7 cellular contexts compared by ENCODE assay signal in genomic region chr15:75024102-75024636, GRCh38. TPM values are rescaled to one million over a fixed set of nuclear protein-coding genes. Genes with fewer than 3 reads are reported as not detected.
DNase-seq lines count a peak whose midpoint lies in the region; ATAC-seq and TF ChIP-seq lines count a peak whose summit lies in the region.

No MANE protein-coding gene starts in this region.

- peaks cover 16% of the 10 kb centered on the region for H3K4me1 Mint-ChIP-seq in osteocyte (ENCODE audit: unreplicated experiment)

- H4K20me1 ChIP-seq in KMS-11 (ENCODE audit: insufficient read depth): no peaks in the 10 kb centered on the region

- no peaks in the 10 kb centered on the region for H3K27me3 ChIP-seq in KMS-11 (ENCODE audit: insufficient read depth, low read depth)
- no peaks in the 10 kb centered on the region for H3K27me3 ChIP-seq in WERI-Rb-1 (ENCODE audit: insufficient read depth, low read depth, severe bottlenecking)
- no peaks in the 10 kb centered on the region for H3K27me3 ChIP-seq in gastroesophageal sphincter

- no peaks in the 10 kb centered on the region for H3K9me3 Mint-ChIP-seq in osteocyte (ENCODE audit: unreplicated experiment)

- peak overlapping the region; percentile 81 for H3K27ac Mint-ChIP-seq in osteocyte (ENCODE audit: unreplicated experiment)

- TF ChIP-seq CTCF in KMS-11 (conservative IDR thresholded peaks at IDR 0.05; ENCODE audit: low read depth, low read length): no peak
- TF ChIP-seq CTCF in WERI-Rb-1 (IDR thresholded peaks at IDR 0.05; ENCODE audit: low read depth, low read length): no peak
- no peak for TF ChIP-seq CTCF in gastroesophageal sphincter (IDR thresholded peaks at IDR 0.05)
- no peak for TF ChIP-seq CTCF in osteocyte (IDR thresholded peaks at IDR 0.05)

- ATAC-seq in gastroesophageal sphincter (peak; percentile 28), GM21423 (IDR thresholded peaks at IDR 0.05; ENCODE audit: unreplicated experiment) (no peak)

- H3K4me3 ChIP-seq in KMS-11 (IDR thresholded peaks at IDR 0.05; ENCODE audit: insufficient read depth, low read depth, low read length) (peak overlapping the region; percentile 46), WERI-Rb-1 (ENCODE audit: low read depth, low read length) (peak overlapping the region; percentile 89), gastroesophageal sphincter (peak overlapping the region; percentile 66 to 79)

- peak overlapping the region; percentile 67 for H3K4me2 ChIP-seq in KMS-11

- peak overlapping the region; percentile 84 for H3K27ac ChIP-seq in KMS-11
- peak overlapping the region; percentile 94 for H3K27ac ChIP-seq in WERI-Rb-1
- H3K27ac ChIP-seq in gastroesophageal sphincter: peak overlapping the region; percentile 67 to 94 (median 90)

- 31 to 40% methylated on average over 2 to 5 of the region's 5 CpGs for WGBS in gastroesophageal sphincter (ENCODE audit: low coverage in 1 of 2), 2 donors

- H3K9ac ChIP-seq in KMS-11: peak overlapping the region; percentile 98

- TF ChIP-seq EP300 in gastroesophageal sphincter (IDR thresholded peaks at IDR 0.05): no peak

- peaks cover 2% of the 10 kb centered on the region for H3K36me3 Mint-ChIP-seq in osteocyte (ENCODE audit: unreplicated experiment)

- H3K79me2 ChIP-seq in KMS-11 (ENCODE audit: insufficient read depth, low read depth): peaks cover 12% of the 10 kb centered on the region; the same call in 1 of the 2 replicates

- H3K36me3 ChIP-seq in KMS-11 (ENCODE audit: insufficient read depth): no peaks in the 10 kb centered on the region
- peaks cover 10% of the 10 kb centered on the region for H3K36me3 ChIP-seq in WERI-Rb-1
- peaks cover 0 to 11% of the 10 kb centered on the region in 2 donors for H3K36me3 ChIP-seq in gastroesophageal sphincter

- peak overlapping the region; percentile 55; the same call in 1 of the 2 replicates for H2AFZ ChIP-seq in KMS-11 (ENCODE audit: low read depth)

- DNase-seq in ELR (ENCODE audit: low read depth): peak; percentile 43
- no peak for DNase-seq in WERI-Rb-1
- no peak for DNase-seq in osteocyte (ENCODE audit: extremely low spot score, unreplicated experiment)
- no peak for DNase-seq in H4 (ENCODE audit: low spot score)

- no peaks in the 10 kb centered on the region for H3K9me3 ChIP-seq in WERI-Rb-1 (ENCODE audit: severe bottlenecking)
- no peaks in the 10 kb centered on the region for H3K9me3 ChIP-seq in gastroesophageal sphincter

- TF ChIP-seq POLR2A in gastroesophageal sphincter (IDR thresholded peaks at IDR 0.05): no peak

- H3K4me1 ChIP-seq in KMS-11 (ENCODE audit: low read depth, poor library complexity, severe bottlenecking) (peaks cover 45% of the 10 kb centered on the region), gastroesophageal sphincter (peaks cover 0 to 35% (median 16%) of the 10 kb centered on the region in 3 donors)

- peak overlapping the region; percentile 88 for H3K4me3 Mint-ChIP-seq in osteocyte (ENCODE audit: unreplicated experiment)

- H3K27me3 Mint-ChIP-seq in osteocyte (ENCODE audit: unreplicated experiment): no peaks in the 10 kb centered on the region

RNA-seq across cellular contexts. Expression of gene PPCDC, which starts 0.8 kb away (rescaled TPM):
- total RNA-seq in gastroesophageal sphincter (10 to 100 TPM in 3 of 4 donors, 1 to 10 TPM in 1; 7.8 to 14.2 (median 12.9) TPM), osteocyte (11.9 and 12.7 TPM in 2 replicates)
- total RNA-seq in H4 (2014; rRNA removed; shearing (Covaris generic)): 5.4 and 11.6 TPM in 2 replicates

RNA-seq across cellular contexts. Expression of gene SCAMP5, which starts 28.8 kb away (rescaled TPM):
- total RNA-seq in gastroesophageal sphincter (10 to 100 TPM in 1 of 4 donors, 1 to 10 TPM in 3; 2.2 to 10.1 (median 5.6) TPM), osteocyte (23.5 and 24.1 TPM in 2 replicates)
- total RNA-seq in H4 (2014; rRNA removed; shearing (Covaris generic)): 1.9 and 3.6 TPM in 2 replicates
